ENCODE assay signal across 27 cellular contexts in genomic region chr11:68598816-68599653, GRCh38.
DNase-seq lines count a peak whose midpoint lies in the region; ATAC-seq and TF ChIP-seq lines count a peak whose summit lies in the region.
"Had no signal": no experiment of that assay in that cellular context is flagged by ENCODE, and none has a peak within 500 bp of the region (broad histone marks: within the 10 kb centered on the region; RNA-seq: fewer than 3 reads in every experiment).

No MANE protein-coding gene starts in this region.

- H3F3A ChIP-seq in PC-3 (ENCODE audit: low read length, unreplicated experiment): no peaks in the 10 kb centered on the region

- DNase-seq in activated naive CD4-positive, alpha-beta T cell treated with anti-CD3 and anti-CD28 coated beads, Interleukin-2, amount 50 U/mL, for 72 hours (ENCODE audit: low spot score in 2 of 2): no peak
- DNase-seq in activated naive CD4-positive, alpha-beta T cell treated with Interleukin-2 at 50 U/mL for 16 hours: no peak
- DNase-seq in M059J (ENCODE audit: low read depth): peak; percentile 9
- DNase-seq in endothelial cell (ENCODE audit: low spot score): no peak
- DNase-seq in stimulated activated naive B cell treated with anti-CD40 and anti-IgM and Interleukin-4, amounts not matched to agents 10 μg/mL and 1 μg/mL and 100 μg/mL, for 72 hours: no peak
- no peak for DNase-seq in PC-3
- no peak for DNase-seq in suprapubic skin (ENCODE audit: low spot score in 2 of 2)
- no peak for DNase-seq in cortex of kidney (lab: John Stamatoyannopoulos, UW)
- DNase-seq: activated CD8-positive, alpha-beta T cell treated with anti-CD3 and anti-CD28 coated beads, Interleukin-2, amount 10 ng/mL, durations not matched to agents 7 days and 5 days; adrenal gland; CD8-positive, alpha-beta memory T cell; DMS79; effector CD4-positive, alpha-beta T cell; left ventricle myocardium inferior; mucosa of descending colon; NCI-H1092; NCI-H2081; NCI-H526; Right ventricle myocardium superior; small intestine; stimulated activated CD4-positive, alpha-beta T cell treated with anti-CD3 and anti-CD28 coated beads, Interleukin-2, amount 100 ng/mL, for 48 hours; T-cell; WERI-Rb-1 had no signal

- no TSS peak for BruUV-seq in PC-3 (replicated peaks; lab: Mats Ljungman, UMichigan)

- no peak for TF ChIP-seq EP300 in suprapubic skin (IDR thresholded peaks at IDR 0.05)

- no peaks in the 10 kb centered on the region for H3K79me2 ChIP-seq in PC-3 (ENCODE audit: low read length)

- no peak overlapping the region for H3K4me2 ChIP-seq in PC-3 (ENCODE audit: low read length)
- H3K4me2 ChIP-seq: neural progenitor cell had no signal

- no peaks in the 10 kb centered on the region for H3K4me1 ChIP-seq in PC-3 (ENCODE audit: insufficient read depth, low read length)
- no peaks in the 10 kb centered on the region for H3K4me1 ChIP-seq in suprapubic skin
- H3K4me1 ChIP-seq: esophagus muscularis mucosa, neural progenitor cell, vagina had no signal

- CTCF ChIA-PET in PC-3 (lab: Charles Lee): no interaction called here

- no peak overlapping the region for H3K4me3 ChIP-seq in PC-3 (ENCODE audit: low read length)
- H3K4me3 ChIP-seq in suprapubic skin: no peak overlapping the region
- H3K4me3 ChIP-seq: adrenal gland, esophagus muscularis mucosa, left ventricle myocardium inferior, mucosa of descending colon, neural progenitor cell, vagina had no signal

- TF ChIP-seq POLR2A in suprapubic skin (IDR thresholded peaks at IDR 0.05): no peak

- peaks cover 78% of the 10 kb centered on the region for H3K36me3 ChIP-seq in PC-3 (ENCODE audit: low read depth, low read length)
- H3K36me3 ChIP-seq in suprapubic skin: peaks cover 90% of the 10 kb centered on the region

- no peak overlapping the region for H3K4me3 Mint-ChIP-seq in endothelial cell (ENCODE audit: unreplicated experiment)
- no peak overlapping the region for H3K4me3 Mint-ChIP-seq in stimulated activated naive B cell treated with anti-CD40 and anti-IgM and Interleukin-4, amounts not matched to agents 10 μg/mL and 1 μg/mL and 100 μg/mL, for 72 hours
- H3K4me3 Mint-ChIP-seq: activated CD8-positive, alpha-beta T cell treated with anti-CD3 and anti-CD28 coated beads, Interleukin-2, amount 10 ng/mL, durations not matched to agents 7 days and 5 days; CD8-positive, alpha-beta memory T cell; central memory CD8-positive, alpha-beta T cell; neural progenitor cell; T-cell had no signal

- H3K27ac ChIP-seq in PC-3 (ENCODE audit: low read length) (no peak overlapping the region), suprapubic skin (no peak overlapping the region)
- H3K27ac ChIP-seq: adrenal gland, esophagus muscularis mucosa, left ventricle myocardium inferior, neural progenitor cell, vagina, WERI-Rb-1 had no signal

- H3K27me3 Mint-ChIP-seq in endothelial cell (ENCODE audit: unreplicated experiment): peaks cover 10% of the 10 kb centered on the region
- H3K27me3 Mint-ChIP-seq in stimulated activated naive B cell treated with anti-CD40 and anti-IgM and Interleukin-4, amounts not matched to agents 10 μg/mL and 1 μg/mL and 100 μg/mL, for 72 hours: no peaks in the 10 kb centered on the region
- H3K27me3 Mint-ChIP-seq: CD8-positive, alpha-beta memory T cell; central memory CD8-positive, alpha-beta T cell; T-cell had no signal

- no peak overlapping the region for H2AFZ ChIP-seq in PC-3 (ENCODE audit: low read length)
- H2AFZ ChIP-seq: neural progenitor cell had no signal

- H3K9ac ChIP-seq in PC-3 (ENCODE audit: low read length): no peak overlapping the region
- H3K9ac ChIP-seq: neural progenitor cell had no signal

- TF ChIP-seq CTCF in endothelial cell (IDR thresholded peaks at IDR 0.05; ENCODE audit: unreplicated experiment) (no peak), PC-3 (conservative IDR thresholded peaks at IDR 0.05; ENCODE audit: low read depth, low read length) (no peak), suprapubic skin (IDR thresholded peaks at IDR 0.05) (no peak)

- intact Hi-C loops in PC-3 (cut with micrococcal nuclease): no loop called here

- peak overlapping the region in 1 of 2 donors; percentile 89 for H3K27ac Mint-ChIP-seq in activated naive CD4-positive, alpha-beta T cell treated with anti-CD3 and anti-CD28 coated beads, Interleukin-2, amount 50 U/mL, for 72 hours
- H3K27ac Mint-ChIP-seq in endothelial cell (ENCODE audit: unreplicated experiment): peak overlapping the region; percentile 55
- peak overlapping the region; percentile 42 for H3K27ac Mint-ChIP-seq in stimulated activated naive B cell treated with anti-CD40 and anti-IgM and Interleukin-4, amounts not matched to agents 10 μg/mL and 1 μg/mL and 100 μg/mL, for 72 hours
- H3K27ac Mint-ChIP-seq: activated CD8-positive, alpha-beta T cell treated with anti-CD3 and anti-CD28 coated beads, Interleukin-2, amount 10 ng/mL, durations not matched to agents 7 days and 5 days; neural progenitor cell had no signal

- POLR2A ChIA-PET in PC-3 (lab: Charles Lee; ENCODE audit: unreplicated experiment): no interaction called here

- H3K9me3 ChIP-seq in PC-3 (ENCODE audit: low read length) (no peaks in the 10 kb centered on the region), suprapubic skin (no peaks in the 10 kb centered on the region)
- H3K9me3 ChIP-seq: adrenal gland, esophagus muscularis mucosa, left ventricle myocardium inferior, mucosa of descending colon, vagina had no signal

- peak; percentile 73 for ATAC-seq in activated naive CD4-positive, alpha-beta T cell treated with anti-CD3 and anti-CD28 coated beads, Interleukin-2, amount 50 U/mL, for 72 hours
- ATAC-seq in stimulated activated naive B cell treated with anti-CD40 and anti-IgM and Interleukin-4, amounts not matched to agents 10 μg/mL and 1 μg/mL and 100 μg/mL, for 72 hours (replicated peaks): no peak
- ATAC-seq in PC-3: no peak
- ATAC-seq: activated CD8-positive, alpha-beta T cell treated with anti-CD3 and anti-CD28 coated beads, Interleukin-2, amount 10 ng/mL, durations not matched to agents 7 days and 5 days; mucosa of descending colon; T-cell had no signal

- H3K4me1 Mint-ChIP-seq in endothelial cell (ENCODE audit: unreplicated experiment): peaks cover 12% of the 10 kb centered on the region
- H3K4me1 Mint-ChIP-seq in stimulated activated naive B cell treated with anti-CD40 and anti-IgM and Interleukin-4, amounts not matched to agents 10 μg/mL and 1 μg/mL and 100 μg/mL, for 72 hours: peaks cover 0 to 3% of the 10 kb centered on the region in 2 donors
- H3K4me1 Mint-ChIP-seq: neural progenitor cell had no signal

- peaks cover 45 to 54% of the 10 kb centered on the region in 2 donors for H3K36me3 Mint-ChIP-seq in activated naive CD4-positive, alpha-beta T cell treated with anti-CD3 and anti-CD28 coated beads, Interleukin-2, amount 50 U/mL, for 72 hours
- peaks cover 60% of the 10 kb centered on the region for H3K36me3 Mint-ChIP-seq in endothelial cell (ENCODE audit: low read depth, unreplicated experiment)
- peaks cover 50 to 73% of the 10 kb centered on the region in 2 donors for H3K36me3 Mint-ChIP-seq in stimulated activated naive B cell treated with anti-CD40 and anti-IgM and Interleukin-4, amounts not matched to agents 10 μg/mL and 1 μg/mL and 100 μg/mL, for 72 hours

- 91% methylated on average over 7 of the region's 7 CpGs for WGBS in suprapubic skin

- H3K27me3 ChIP-seq in PC-3 (ENCODE audit: low read length) (no peaks in the 10 kb centered on the region), suprapubic skin (no peaks in the 10 kb centered on the region)
- H3K27me3 ChIP-seq: adrenal gland, neural progenitor cell, vagina had no signal

- H3K9me3 Mint-ChIP-seq in activated naive CD4-positive, alpha-beta T cell treated with anti-CD3 and anti-CD28 coated beads, Interleukin-2, amount 50 U/mL, for 72 hours: no peaks in the 10 kb centered on the region
- no peaks in the 10 kb centered on the region for H3K9me3 Mint-ChIP-seq in endothelial cell (ENCODE audit: unreplicated experiment)
- H3K9me3 Mint-ChIP-seq in stimulated activated naive B cell treated with anti-CD40 and anti-IgM and Interleukin-4, amounts not matched to agents 10 μg/mL and 1 μg/mL and 100 μg/mL, for 72 hours: no peaks in the 10 kb centered on the region
- H3K9me3 Mint-ChIP-seq: CD8-positive, alpha-beta memory T cell; central memory CD8-positive, alpha-beta T cell; neural progenitor cell; T-cell had no signal

- H4K20me1 ChIP-seq in PC-3 (ENCODE audit: low read length): no peaks in the 10 kb centered on the region

- no peaks in the 10 kb centered on the region for H3K9me2 ChIP-seq in PC-3 (replicated peaks; ENCODE audit: low read length)

Comparison
In these comparisons a context has a peak if more than half of its experiments do, and no peak if none do; other contexts are left out.
1. ATAC-seq: peak in activated naive CD4-positive, alpha-beta T cell treated with anti-CD3 and anti-CD28 coated beads, Interleukin-2, amount 50 U/mL, for 72 hours (2 of 2); none in stimulated activated naive B cell treated with anti-CD40 and anti-IgM and Interleukin-4, amounts not matched to agents 10 μg/mL and 1 μg/mL and 100 μg/mL, for 72 hours (0 of 2) and PC-3 (single experiment).